Comparison of ENCODE assay signal across 14 cellular contexts in the genomic region with DNA sequence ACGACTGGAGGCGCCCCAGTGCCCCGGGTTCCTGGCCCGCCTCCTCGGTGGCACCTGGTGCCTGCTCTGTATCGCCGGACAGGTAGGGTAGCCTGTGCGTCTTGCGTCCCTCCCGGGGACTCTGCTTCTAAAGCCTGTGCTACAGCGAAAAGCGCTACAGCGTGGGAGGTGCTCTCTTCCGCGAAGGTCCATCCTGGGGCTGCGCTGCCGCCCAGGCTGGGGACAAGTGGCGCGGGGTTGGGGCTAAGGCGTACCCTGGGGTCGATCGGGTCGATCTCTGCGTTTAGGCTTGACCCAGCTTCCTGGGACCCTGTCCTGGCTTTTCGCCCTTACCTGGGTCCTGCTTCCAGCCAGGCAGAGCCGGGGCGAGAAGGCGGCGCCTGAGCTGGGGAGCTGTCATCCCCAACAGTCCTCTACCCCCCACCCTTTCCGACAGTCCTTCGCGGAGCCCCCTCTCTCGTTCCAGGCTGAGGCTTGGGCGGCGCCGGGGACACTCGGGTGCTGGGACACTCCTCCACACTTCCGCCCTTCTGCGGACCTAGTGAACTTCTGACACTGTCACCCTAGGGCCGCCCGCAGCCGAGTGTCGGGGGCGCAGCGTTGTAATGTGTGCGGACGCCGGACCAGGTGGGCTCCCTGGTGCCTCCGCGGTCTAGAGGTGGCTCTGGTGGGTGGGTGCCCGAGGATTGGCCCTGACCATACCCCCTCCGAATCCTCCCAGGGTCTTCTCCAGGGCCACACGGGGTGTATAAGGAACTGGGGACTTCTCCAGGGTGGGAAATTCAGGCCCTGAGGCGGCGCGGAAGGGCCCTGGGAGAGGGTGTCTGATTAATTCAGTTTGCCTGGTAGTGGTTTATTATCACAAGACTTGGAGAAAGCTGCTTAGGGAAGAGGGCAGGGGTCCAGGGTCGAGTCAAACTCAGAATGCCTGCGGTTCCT.
DNase-seq lines count a peak whose midpoint lies in the region; ATAC-seq, FAIRE-seq and TF ChIP-seq lines count a peak whose summit lies in the region.
"Had no signal": no experiment of that assay in that cellular context is flagged by ENCODE, and none has a peak within 500 bp of the region (broad histone marks: within the 10 kb centered on the region; RNA-seq: fewer than 3 reads in every experiment).

No MANE protein-coding gene starts in this region.

- H3K27me3 ChIP-seq in astrocyte (ENCODE audit: insufficient read depth, low read length) (peaks cover 44% of the 10 kb centered on the region), A673 (replicated peaks; ENCODE audit: insufficient read depth, low read depth, low read length, poor library complexity) (peaks cover 28% of the 10 kb centered on the region)
- no peaks in the 10 kb centered on the region for H3K27me3 ChIP-seq in naive thymus-derived CD4-positive, alpha-beta T cell (ENCODE audit: control insufficient read depth in 2 of 2, insufficient read depth in 2 of 2, low read length in 2 of 2)

- intact Hi-C loops in sciatic nerve (cut with DNase I): no loop called here
- intact Hi-C loops in naive thymus-derived CD4-positive, alpha-beta T cell (cut with micrococcal nuclease): no loop called here
- intact Hi-C loops in A673 (cut with micrococcal nuclease; ENCODE audit: unreplicated experiment): loop anchor here (10.0 kb wide), 1 partner anchor 58 kb away; no protein-coding TSS in a partner anchor

- H3K27ac ChIP-seq in astrocyte (ENCODE audit: low read depth, low read length) (no peak overlapping the region), A673 (ENCODE audit: low read depth, low read length, poor library complexity, severe bottlenecking) (no peak overlapping the region)
- H3K27ac ChIP-seq in naive thymus-derived CD4-positive, alpha-beta T cell (ENCODE audit: low read depth, low read length): no peak overlapping the region
- H3K27ac ChIP-seq: GM23248, RWPE1 had no signal

- DNase-seq in GM12892 (ENCODE audit: insufficient read length): peak; percentile 5
- DNase-seq in astrocyte (ENCODE audit: low read depth): no peak
- peak; percentile 63 for DNase-seq in iPS-NIHi7 (ENCODE audit: extremely low spot score)
- no peak for DNase-seq in sciatic nerve (ENCODE audit: low spot score)
- DNase-seq in NCI-H2029 (lab: John Stamatoyannopoulos, UW): no peak
- no peak for DNase-seq in SKM-1 (lab: John Stamatoyannopoulos, UW; ENCODE audit: unreplicated experiment)
- no peak for DNase-seq in naive thymus-derived CD4-positive, alpha-beta T cell
- DNase-seq in A673 (ENCODE audit: low spot score): no peak
- DNase-seq: activated CD4-positive, alpha-beta T cell treated with anti-CD3 and anti-CD28 coated beads, Interleukin-2, amount 50 U/mL, for 1 hour; NCI-H1417 treated with DMSO at 0.1 percent for 48 hours had no signal

- peaks cover 3% of the 10 kb centered on the region for H3K4me1 ChIP-seq in astrocyte (ENCODE audit: insufficient read depth, low read length)
- no peaks in the 10 kb centered on the region for H3K4me1 ChIP-seq in naive thymus-derived CD4-positive, alpha-beta T cell (ENCODE audit: control insufficient read depth in 2 of 2, insufficient read depth in 2 of 2, low read length in 2 of 2)
- H3K4me1 ChIP-seq in A673 (ENCODE audit: insufficient read depth, low read length, poor library complexity, severe bottlenecking): no peaks in the 10 kb centered on the region

- H2AFZ ChIP-seq in astrocyte (ENCODE audit: low read depth, low read length): peak overlapping the region; percentile 18
- H2AFZ ChIP-seq: GM23248 had no signal

- peak; percentile 65 for ATAC-seq in sciatic nerve
- ATAC-seq in naive thymus-derived CD4-positive, alpha-beta T cell: no peak
- ATAC-seq: GM12878 had no signal

- peaks cover 4% of the 10 kb centered on the region for H3K4me1 Mint-ChIP-seq in astrocyte (ENCODE audit: low read depth, unreplicated experiment)
- H3K4me1 Mint-ChIP-seq in naive thymus-derived CD4-positive, alpha-beta T cell: no peaks in the 10 kb centered on the region
- H3K4me1 Mint-ChIP-seq: activated naive CD4-positive, alpha-beta T cell treated with anti-CD3 and anti-CD28 coated beads, Interleukin-2, amount 50 U/mL, for 24 hours had no signal

- no peak overlapping the region for H3K27ac Mint-ChIP-seq in astrocyte (ENCODE audit: unreplicated experiment)
- H3K27ac Mint-ChIP-seq in naive thymus-derived CD4-positive, alpha-beta T cell: no peak overlapping the region
- H3K27ac Mint-ChIP-seq: activated naive CD4-positive, alpha-beta T cell treated with anti-CD3 and anti-CD28 coated beads, Interleukin-2, amount 50 U/mL, for 24 hours had no signal

- no peak overlapping the region for H3K9ac ChIP-seq in astrocyte (ENCODE audit: low read length)
- H3K9ac ChIP-seq: GM23248 had no signal

- peaks cover 5% of the 10 kb centered on the region for H3K9me3 Mint-ChIP-seq in astrocyte (ENCODE audit: unreplicated experiment)
- peaks cover 0 to 17% (median 6%) of the 10 kb centered on the region in 11 donors for H3K9me3 Mint-ChIP-seq in naive thymus-derived CD4-positive, alpha-beta T cell

- no peaks in the 10 kb centered on the region for H3K9me3 ChIP-seq in astrocyte (ENCODE audit: insufficient read depth, low read depth, low read length)
- no peaks in the 10 kb centered on the region for H3K9me3 ChIP-seq in naive thymus-derived CD4-positive, alpha-beta T cell (ENCODE audit: control insufficient read depth in 2 of 3, low read length in 3 of 3)
- no peaks in the 10 kb centered on the region for H3K9me3 ChIP-seq in A673 (ENCODE audit: low read depth, low read length, poor library complexity, severe bottlenecking)

- peak overlapping the region; percentile 64 for H3K4me2 ChIP-seq in astrocyte (ENCODE audit: low read length)

- H3K79me2 ChIP-seq in astrocyte (ENCODE audit: insufficient read depth, low read length): no peaks in the 10 kb centered on the region

- POLR2A ChIA-PET in naive thymus-derived CD4-positive, alpha-beta T cell (lab: Charles Lee): no interaction called here
- POLR2A ChIA-PET in A673 (lab: Charles Lee; ENCODE audit: low non-redundant PET): no interaction called here

- H3K4me3 Mint-ChIP-seq in astrocyte (ENCODE audit: unreplicated experiment): peak overlapping the region; percentile 73
- no peak overlapping the region for H3K4me3 Mint-ChIP-seq in naive thymus-derived CD4-positive, alpha-beta T cell
- H3K4me3 Mint-ChIP-seq: activated naive CD4-positive, alpha-beta T cell treated with anti-CD3 and anti-CD28 coated beads, Interleukin-2, amount 50 U/mL, for 24 hours had no signal

- H3K4me3 ChIP-seq in astrocyte (ENCODE audit: insufficient read depth, low read depth, low read length) (peak overlapping the region; percentile 5), A673 (ENCODE audit: low read depth, low read length, poor library complexity, severe bottlenecking) (no peak overlapping the region)
- no peak overlapping the region for H3K4me3 ChIP-seq in naive thymus-derived CD4-positive, alpha-beta T cell (ENCODE audit: low read length)
- H3K4me3 ChIP-seq: GM12878, GM23248 had no signal

- no peak for TF ChIP-seq POLR2A in GM12892 (IDR thresholded peaks at IDR 0.05; ENCODE audit: low read depth, low read length)

- FAIRE-seq in GM12892 (lab: Jason Lieb, UNC) (no peak), astrocyte (lab: Jason Lieb, UNC) (no peak)
- FAIRE-seq: GM12878 had no signal

- CTCF ChIA-PET in naive thymus-derived CD4-positive, alpha-beta T cell (lab: Charles Lee): no interaction called here
- CTCF ChIA-PET in A673 (lab: Charles Lee): no interaction called here

- BruUV-seq in A673 (replicated peaks; lab: Mats Ljungman, UMichigan): no TSS peak

- H3K36me3 ChIP-seq in astrocyte (ENCODE audit: insufficient read depth, low read length) (no peaks in the 10 kb centered on the region), A673 (ENCODE audit: insufficient read depth, low read length, poor library complexity, severe bottlenecking) (no peaks in the 10 kb centered on the region)
- no peaks in the 10 kb centered on the region for H3K36me3 ChIP-seq in naive thymus-derived CD4-positive, alpha-beta T cell (ENCODE audit: control insufficient read depth in 2 of 3, insufficient read depth in 3 of 3, low read length in 3 of 3)

- H4K20me1 ChIP-seq in astrocyte (ENCODE audit: insufficient read depth, low read length): no peaks in the 10 kb centered on the region

- H3K36me3 Mint-ChIP-seq in astrocyte (ENCODE audit: low read depth, unreplicated experiment): no peaks in the 10 kb centered on the region
- H3K36me3 Mint-ChIP-seq in naive thymus-derived CD4-positive, alpha-beta T cell: peaks cover 0 to 4% (median 0%) of the 10 kb centered on the region in 5 donors

- TF ChIP-seq CTCF in astrocyte (IDR thresholded peaks at IDR 0.05; ENCODE audit: insufficient read depth, low read depth, low read length): no peak
- no peak for TF ChIP-seq CTCF in A673 (conservative IDR thresholded peaks at IDR 0.05; ENCODE audit: low read depth, low read length)

- peaks cover 61% of the 10 kb centered on the region for H3K27me3 Mint-ChIP-seq in astrocyte (ENCODE audit: low read depth, unreplicated experiment)
- peaks cover 16 to 30% (median 21%) of the 10 kb centered on the region in 5 donors for H3K27me3 Mint-ChIP-seq in naive thymus-derived CD4-positive, alpha-beta T cell

Comparison
In these comparisons a context has a peak if more than half of its experiments do, and no peak if none do; other contexts are left out.
1. DNase-seq: peak in GM12892 (single experiment) and iPS-NIHi7 (single experiment); none in astrocyte (single experiment), sciatic nerve (single experiment), NCI-H2029 (single experiment), SKM-1 (single experiment), naive thymus-derived CD4-positive, alpha-beta T cell (0 of 9) and A673 (single experiment).